Comparison of ENCODE assay signal across 15 cellular contexts in the genomic region with DNA sequence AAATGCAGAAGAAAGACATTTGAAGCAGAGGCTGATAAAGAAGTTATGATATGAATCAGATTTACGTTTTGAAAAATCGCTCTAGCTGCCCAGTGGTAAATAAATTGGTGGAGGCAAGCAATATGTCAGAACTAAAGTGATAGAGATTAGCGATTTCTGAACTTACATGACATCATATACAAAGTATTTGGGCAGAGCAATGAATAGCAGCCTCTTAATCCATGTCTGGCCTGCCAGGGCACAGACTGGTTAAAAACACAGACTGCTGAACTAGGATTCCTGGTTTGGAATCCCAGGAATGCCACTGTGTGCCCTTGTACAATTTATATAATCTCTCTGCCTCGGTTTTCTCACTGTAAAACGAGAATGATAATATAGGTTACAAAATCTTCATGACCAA.
DNase-seq lines count a peak whose midpoint lies in the region.
"Had no signal": no experiment of that assay in that cellular context is flagged by ENCODE, and none has a peak within 500 bp of the region (broad histone marks: within the 10 kb centered on the region; RNA-seq: fewer than 3 reads in every experiment).

No MANE protein-coding gene starts in this region.

- H3K4me3 Mint-ChIP-seq in activated CD4-positive, alpha-beta memory T cell treated with anti-CD3 and anti-CD28 coated beads, Interleukin-2, amount 10 ng/mL, durations not matched to agents 7 days and 5 days, result no peak overlapping the region
- H3K4me3 Mint-ChIP-seq: naive thymus-derived CD8-positive, alpha-beta T cell had no signal

- no peaks in the 10 kb centered on the region for H3K36me3 Mint-ChIP-seq in activated CD4-positive, alpha-beta memory T cell treated with anti-CD3 and anti-CD28 coated beads, Interleukin-2, amount 10 ng/mL, durations not matched to agents 7 days and 5 days (ENCODE audit: low read depth)

- peak overlapping the region; percentile 60 for H3K4me2 ChIP-seq in skeletal muscle satellite cell (ENCODE audit: low read length)

- H3K4me3 ChIP-seq in skeletal muscle satellite cell (ENCODE audit: low read length), result no peak overlapping the region

- no peaks in the 10 kb centered on the region for H3K9me3 ChIP-seq in skeletal muscle satellite cell (replicated peaks; ENCODE audit: low read length)

- H3K4me1 Mint-ChIP-seq in activated CD4-positive, alpha-beta memory T cell treated with anti-CD3 and anti-CD28 coated beads, Interleukin-2, amount 10 ng/mL, durations not matched to agents 7 days and 5 days, result peaks cover 5% of the 10 kb centered on the region

- H3K27me3 ChIP-seq in skeletal muscle satellite cell (ENCODE audit: control insufficient read depth, insufficient read depth, low read length), result no peaks in the 10 kb centered on the region

- H3K9ac ChIP-seq in skeletal muscle satellite cell (ENCODE audit: low read depth, low read length), result peak overlapping the region; percentile 33

- no peak overlapping the region for H3K27ac Mint-ChIP-seq in activated CD4-positive, alpha-beta memory T cell treated with anti-CD3 and anti-CD28 coated beads, Interleukin-2, amount 10 ng/mL, durations not matched to agents 7 days and 5 days
- H3K27ac Mint-ChIP-seq: naive thymus-derived CD8-positive, alpha-beta T cell had no signal

- H3K36me3 ChIP-seq in skeletal muscle satellite cell (ENCODE audit: insufficient read depth, low read length), result no peaks in the 10 kb centered on the region

- POLR2A ChIA-PET in activated CD4-positive, alpha-beta memory T cell treated with anti-CD3 and anti-CD28 coated beads, Interleukin-2, amount 10 ng/mL, durations not matched to agents 7 days and 5 days (lab: Charles Lee), result no interaction called here

- H3K27me3 Mint-ChIP-seq in activated CD4-positive, alpha-beta memory T cell treated with anti-CD3 and anti-CD28 coated beads, Interleukin-2, amount 10 ng/mL, durations not matched to agents 7 days and 5 days, result no peaks in the 10 kb centered on the region
- H3K27me3 Mint-ChIP-seq: naive thymus-derived CD8-positive, alpha-beta T cell had no signal

- CTCF ChIA-PET in activated CD4-positive, alpha-beta memory T cell treated with anti-CD3 and anti-CD28 coated beads, Interleukin-2, amount 10 ng/mL, durations not matched to agents 7 days and 5 days (lab: Charles Lee), result no interaction called here

- peaks cover 2% of the 10 kb centered on the region for H3K9me3 Mint-ChIP-seq in activated CD4-positive, alpha-beta memory T cell treated with anti-CD3 and anti-CD28 coated beads, Interleukin-2, amount 10 ng/mL, durations not matched to agents 7 days and 5 days

- peaks cover 18% of the 10 kb centered on the region for H3K4me1 ChIP-seq in skeletal muscle satellite cell (ENCODE audit: control insufficient read depth, insufficient read depth, low read length)

- peak; percentile 20 for DNase-seq in HT1080 (ENCODE audit: low read depth)
- peak; percentile 8 for DNase-seq in SW480 (ENCODE audit: low spot score)
- DNase-seq in glomerular visceral epithelial cell (ENCODE audit: extremely low spot score), result peak; percentile 73
- no peak for DNase-seq in activated T-cell treated with anti-CD3 and anti-CD28 coated beads, Interleukin-2, amount 50 U/mL, for 48 hours
- no peak for DNase-seq in stimulated activated naive CD4-positive, alpha-beta T cell (lab: John Stamatoyannopoulos, UW)
- no peak for DNase-seq in activated CD4-positive, alpha-beta memory T cell treated with anti-CD3 and anti-CD28 coated beads, Interleukin-2, amount 10 ng/mL, durations not matched to agents 7 days and 5 days
- DNase-seq: activated gamma-delta T cell; DMS79; hippocampal formation; naive thymus-derived CD8-positive, alpha-beta T cell; NCI-H187; NCI-H524 treated with DMSO at 0.1 percent for 48 hours; PC-3; SW 1271 had no signal

Comparison
In these comparisons a context has a peak if more than half of its experiments do, and no peak if none do; other contexts are left out.
1. DNase-seq: peak in HT1080 (single experiment), SW480 (single experiment) and glomerular visceral epithelial cell (single experiment); none in activated T-cell treated with anti-CD3 and anti-CD28 coated beads, Interleukin-2, amount 50 U/mL, for 48 hours (0 of 2), stimulated activated naive CD4-positive, alpha-beta T cell (0 of 6) and activated CD4-positive, alpha-beta memory T cell treated with anti-CD3 and anti-CD28 coated beads, Interleukin-2, amount 10 ng/mL, durations not matched to agents 7 days and 5 days (single experiment).